In the genomic region with DNA sequence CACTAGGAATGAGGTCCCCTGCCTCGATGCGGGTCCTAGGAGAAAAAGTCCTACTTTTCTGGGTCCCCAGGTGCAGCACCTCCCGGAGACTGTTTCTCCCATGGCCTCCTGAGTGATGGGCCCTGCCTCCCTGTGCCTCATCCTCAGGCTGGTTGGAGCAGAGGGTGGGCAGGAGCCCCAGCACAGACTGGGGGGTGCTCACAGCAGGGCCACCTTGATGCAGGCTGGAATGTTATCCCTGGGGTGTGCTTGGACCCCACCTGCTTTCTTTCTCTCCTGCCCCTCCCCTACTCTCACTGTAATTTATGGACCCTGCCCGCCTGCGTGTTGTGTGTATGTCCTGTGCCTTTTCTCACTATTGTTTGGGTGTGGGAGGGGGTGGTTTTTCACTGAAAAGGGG, we compare ENCODE assay signal across 1 cellular context.
TF ChIP-seq lines count a peak whose summit lies in the region.

No MANE protein-coding gene starts in this region.

TF ChIP-seq in HEK293, 187 proteins besides CTCF, POLR2A, EP300 and RAD21:
- TF ChIP-seq, protein P1, sequence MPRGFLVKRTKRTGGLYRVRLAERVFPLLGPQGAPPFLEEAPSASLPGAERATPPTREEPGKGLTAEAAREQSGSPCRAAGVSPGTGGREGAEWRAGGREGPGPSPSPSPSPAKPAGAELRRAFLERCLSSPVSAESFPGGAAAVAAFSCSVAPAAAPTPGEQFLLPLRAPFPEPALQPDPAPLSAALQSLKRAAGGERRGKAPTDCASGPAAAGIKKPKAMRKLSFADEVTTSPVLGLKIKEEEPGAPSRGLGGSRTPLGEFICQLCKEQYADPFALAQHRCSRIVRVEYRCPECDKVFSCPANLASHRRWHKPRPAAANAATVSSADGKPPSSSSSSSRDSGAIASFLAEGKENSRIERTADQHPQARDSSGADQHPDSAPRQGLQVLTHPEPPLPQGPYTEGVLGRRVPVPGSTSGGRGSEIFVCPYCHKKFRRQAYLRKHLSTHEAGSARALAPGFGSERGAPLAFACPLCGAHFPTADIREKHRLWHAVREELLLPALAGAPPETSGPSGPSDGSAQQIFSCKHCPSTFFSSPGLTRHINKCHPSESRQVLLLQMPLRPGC (tag by site-specific recombination; IDR thresholded peaks at IDR 0.05), result no peak
- TF ChIP-seq, protein P2, sequence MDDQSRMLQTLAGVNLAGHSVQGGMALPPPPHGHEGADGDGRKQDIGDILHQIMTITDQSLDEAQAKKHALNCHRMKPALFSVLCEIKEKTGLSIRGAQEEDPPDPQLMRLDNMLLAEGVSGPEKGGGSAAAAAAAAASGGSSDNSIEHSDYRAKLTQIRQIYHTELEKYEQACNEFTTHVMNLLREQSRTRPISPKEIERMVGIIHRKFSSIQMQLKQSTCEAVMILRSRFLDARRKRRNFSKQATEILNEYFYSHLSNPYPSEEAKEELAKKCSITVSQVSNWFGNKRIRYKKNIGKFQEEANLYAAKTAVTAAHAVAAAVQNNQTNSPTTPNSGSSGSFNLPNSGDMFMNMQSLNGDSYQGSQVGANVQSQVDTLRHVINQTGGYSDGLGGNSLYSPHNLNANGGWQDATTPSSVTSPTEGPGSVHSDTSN (CRISPR knock-in tag; IDR thresholded peaks at IDR 0.05), result no peak
- TF ChIP-seq ZNF521 (tag by site-specific recombination; IDR thresholded peaks at IDR 0.05) (no peak), HOXA7 (CRISPR knock-in tag; IDR thresholded peaks at IDR 0.05; ENCODE audit: borderline replicate concordance) (no peak), ZIC2 (tag by site-specific recombination; IDR thresholded peaks at IDR 0.05) (0 out of 2 replicates have a peak, but pooled peaks have one; percentile 14), GLIS1 (tag by site-specific recombination; IDR thresholded peaks at IDR 0.05) (peak; percentile 62), ZNF76 (tag by site-specific recombination; IDR thresholded peaks at IDR 0.05; ENCODE audit: borderline replicate concordance, low read depth) (no peak)
